In the genomic region with DNA sequence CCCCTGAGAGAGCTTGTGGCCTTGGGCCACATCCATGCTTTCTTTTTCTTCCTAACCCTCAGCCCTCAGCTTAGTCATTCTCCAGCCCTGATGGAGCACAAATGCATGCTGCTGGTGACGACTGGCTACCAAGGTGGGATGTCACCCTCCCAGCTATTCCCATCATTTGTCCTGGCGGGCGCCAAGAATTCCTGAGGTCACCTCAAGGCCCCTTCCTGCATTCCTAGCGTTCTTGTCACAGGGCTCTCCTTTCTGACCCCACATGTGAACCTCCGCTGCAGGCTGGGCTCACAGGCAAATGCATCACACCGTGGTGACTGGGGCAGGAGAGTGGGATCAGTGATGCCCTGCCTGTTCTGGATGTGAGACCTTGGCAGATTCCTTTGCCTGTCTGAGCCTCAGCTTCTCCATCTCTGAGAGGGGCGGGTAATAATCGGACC, we compare ENCODE assay signal across 9 cellular contexts. TPM values are rescaled to one million over a fixed set of nuclear protein-coding genes. Genes with fewer than 3 reads are reported as not detected.
DNase-seq lines count a peak whose midpoint lies in the region; ATAC-seq and TF ChIP-seq lines count a peak whose summit lies in the region.
"Had no signal": no experiment of that assay in that cellular context is flagged by ENCODE, and none has a peak within 500 bp of the region (broad histone marks: within the 10 kb centered on the region; RNA-seq: fewer than 3 reads in every experiment).

No MANE protein-coding gene starts in this region.

- peaks cover 22 to 31% of the 10 kb centered on the region in 2 donors for H3K4me1 ChIP-seq in left lung

- in situ Hi-C loops in astrocyte of the spinal cord (cut with HindIII; ENCODE audit: low sequenced_read_pairs), result no loop called here

- TF ChIP-seq CTCF in HFF-Myc (IDR thresholded peaks at IDR 0.05; ENCODE audit: low read depth, low read length, missing control alignments) (no peak), astrocyte of the spinal cord (IDR thresholded peaks at IDR 0.05; ENCODE audit: low read depth, low read length) (no peak), left lung (IDR thresholded peaks at IDR 0.05) (no peak)

- ATAC-seq in left lung, result peak; percentile 2
- ATAC-seq in HG02610 (IDR thresholded peaks at IDR 0.05; ENCODE audit: unreplicated experiment), result no peak
- ATAC-seq in HG02588 (IDR thresholded peaks at IDR 0.05; ENCODE audit: unreplicated experiment), result no peak
- no peak for ATAC-seq in GM18861 (IDR thresholded peaks at IDR 0.05; ENCODE audit: unreplicated experiment)
- ATAC-seq in Right ventricle myocardium superior (ENCODE audit: poor library complexity), result no peak

- H3K27ac ChIP-seq in left lung, result peak overlapping the region in 1 of 2 donors; percentile 81

- DNase-seq in A172 (ENCODE audit: low spot score) (peak; percentile 95), HFF-Myc (ENCODE audit: extremely low read depth, low read depth) (peak; percentile 72), astrocyte of the spinal cord (ENCODE audit: low read depth, low spot score) (peak; percentile 81), left lung (no peak), Right ventricle myocardium superior (no peak)
- DNase-seq: NCI-H187 had no signal

- H3K36me3 ChIP-seq in left lung, result no peaks in the 10 kb centered on the region

- no peaks in the 10 kb centered on the region for H3K9me3 ChIP-seq in left lung

- intact Hi-C loops in left lung (cut with DNase I), result no loop called here
- intact Hi-C loops in Right ventricle myocardium superior (cut with DNase I), result no loop called here

- no peaks in the 10 kb centered on the region for H3K27me3 ChIP-seq in left lung

- H3K4me3 ChIP-seq in HFF-Myc (replicated peaks; ENCODE audit: low read depth, low read length), result no peak overlapping the region
- H3K4me3 ChIP-seq in astrocyte of the spinal cord (ENCODE audit: low read depth, low read length), result no peak overlapping the region
- no peak overlapping the region for H3K4me3 ChIP-seq in left lung

RNA-seq across cellular contexts. Expression of a gene that starts 53.4 kb away (rescaled TPM):
- 6.3 and 7.1 TPM in 2 replicates for total RNA-seq in A172 (2014; rRNA removed; shearing (Covaris generic))
- total RNA-seq in left lung (10 to 100 TPM; 14.1 to 14.7 TPM), Right ventricle myocardium superior (4.4 TPM)

Comparison
In these comparisons a context has a peak if more than half of its experiments do, and no peak if none do; other contexts are left out.
1. DNase-seq: peak in A172 (single experiment), HFF-Myc (single experiment) and astrocyte of the spinal cord (single experiment); none in left lung (0 of 2) and Right ventricle myocardium superior (single experiment).